Comparison of ENCODE assay signal across 18 cellular contexts in genomic region chr10:61985715-61986114, GRCh38.
A peak's percentile ranks its signal among the peaks of the same experiment; 100 is the strongest.
DNase-seq lines count a peak whose midpoint lies in the region; ATAC-seq and TF ChIP-seq lines count a peak whose summit lies in the region.
"Had no signal": no experiment of that assay in that cellular context is flagged by ENCODE, and none has a peak within 500 bp of the region (broad histone marks: within the 10 kb centered on the region; RNA-seq: fewer than 3 reads in every experiment).

No MANE protein-coding gene starts in this region.

- H3K4me1 Mint-ChIP-seq in activated CD4-positive, alpha-beta T cell treated with anti-CD3 and anti-CD28 coated beads, Interleukin-2, amount 10 ng/mL, durations not matched to agents 7 days and 5 days = peaks cover 85% of the 10 kb centered on the region
- H3K4me1 Mint-ChIP-seq in GM23338 = peaks cover 40% of the 10 kb centered on the region

- no peak overlapping the region for H3K4me3 Mint-ChIP-seq in activated CD4-positive, alpha-beta T cell treated with anti-CD3 and anti-CD28 coated beads, Interleukin-2, amount 10 ng/mL, durations not matched to agents 7 days and 5 days
- no peak overlapping the region for H3K4me3 Mint-ChIP-seq in GM23338

- no CpG with 5 or more reads among the region's 5 CpGs for WGBS in trophoblast cell (ENCODE audit: extremely low coverage, insufficient coverage, insufficient read length)

- no peaks in the 10 kb centered on the region; the same call in 1 of the 2 replicates for H3K9me2 ChIP-seq in GM23338 (ENCODE audit: insufficient read depth)

- H3K9me3 ChIP-seq in trophoblast cell (ENCODE audit: insufficient read depth, low read depth, low read length) = no peaks in the 10 kb centered on the region
- H3K9me3 ChIP-seq: upper lobe of right lung had no signal

- POLR2A ChIA-PET in activated CD4-positive, alpha-beta T cell treated with anti-CD3 and anti-CD28 coated beads, Interleukin-2, amount 10 ng/mL, durations not matched to agents 7 days and 5 days (lab: Charles Lee) = no interaction called here

- H4K91ac ChIP-seq in trophoblast cell (ENCODE audit: low read depth, low read length) = no peak overlapping the region

- H3F3A ChIP-seq in GM23338 (replicated peaks; ENCODE audit: low read depth) = no peaks in the 10 kb centered on the region

- TF ChIP-seq CTCF in GM23338 (conservative IDR thresholded peaks at IDR 0.05; ENCODE audit: low read depth in 2 of 2) = no peak

- H3K36me3 ChIP-seq in GM23338 (ENCODE audit: insufficient read depth) = no peaks in the 10 kb centered on the region
- H3K36me3 ChIP-seq in rectal smooth muscle tissue (ENCODE audit: control insufficient read depth, insufficient read depth, low read length) = peaks cover 3% of the 10 kb centered on the region
- H3K36me3 ChIP-seq in trophoblast cell (ENCODE audit: control insufficient read depth in 1 of 2, insufficient read depth in 2 of 2, low read length in 2 of 2) = no peaks in the 10 kb centered on the region
- H3K36me3 ChIP-seq: upper lobe of right lung had no signal

- H3K27ac ChIP-seq in GM23338 (ENCODE audit: low read depth) (peak overlapping the region; percentile 70; the same call in 1 of the 2 replicates), rectal smooth muscle tissue (ENCODE audit: low read depth, low read length) (peak overlapping the region; percentile 56), trophoblast cell (ENCODE audit: low read depth, low read length) (no peak overlapping the region)
- H3K27ac ChIP-seq: upper lobe of right lung, VCaP had no signal

- no peak for DNase-seq in activated CD4-positive, alpha-beta T cell treated with anti-CD3 and anti-CD28 coated beads, Interleukin-2, amount 10 ng/mL, durations not matched to agents 7 days and 5 days
- no peak for DNase-seq in activated CD4-positive, alpha-beta T cell treated with anti-CD3 and anti-CD28 coated beads, Interleukin-2, amount 50 U/mL, for 4 hours
- DNase-seq in GM23338 (ENCODE audit: low spot score) (no peak), hypothalamus (lab: John Stamatoyannopoulos, UW) (no peak), trophoblast cell (no peak)
- no peak for DNase-seq in activated naive CD4-positive, alpha-beta T cell treated with anti-CD3 and anti-CD28 coated beads, Interleukin-2, amount 50 U/mL, for 72 hours (ENCODE audit: low spot score in 2 of 2)
- DNase-seq: activated CD8-positive, alpha-beta memory T cell treated with anti-CD3 and anti-CD28 coated beads, Interleukin-2, amount 50 U/mL, for 48 hours; DND-41; head of caudate nucleus; NCI-H1436 treated with DMSO at 0.1 percent for 48 hours; NK-92 treated with Interleukin-12 subunit alpha and Interleukin-12 subunit beta, amount 100 ng/mL, for 24 hours; RPMI8226; stimulated activated naive CD4-positive, alpha-beta T cell; upper lobe of right lung had no signal

- peak overlapping the region; percentile 26 for H3K27ac Mint-ChIP-seq in activated CD4-positive, alpha-beta T cell treated with anti-CD3 and anti-CD28 coated beads, Interleukin-2, amount 10 ng/mL, durations not matched to agents 7 days and 5 days
- H3K27ac Mint-ChIP-seq in GM23338 = peak overlapping the region; percentile 33; the same call in 1 of the 2 replicates
- H3K27ac Mint-ChIP-seq in activated naive CD4-positive, alpha-beta T cell treated with anti-CD3 and anti-CD28 coated beads, Interleukin-2, amount 50 U/mL, for 72 hours = peak overlapping the region; percentile 23 to 92

- no peak overlapping the region for H4K12ac ChIP-seq in trophoblast cell (ENCODE audit: low read depth, low read length)

- H3K27me3 ChIP-seq in GM23338 (ENCODE audit: insufficient read depth) = no peaks in the 10 kb centered on the region
- no peaks in the 10 kb centered on the region for H3K27me3 ChIP-seq in rectal smooth muscle tissue (ENCODE audit: control insufficient read depth, insufficient read depth, low read length)
- no peaks in the 10 kb centered on the region for H3K27me3 ChIP-seq in trophoblast cell (ENCODE audit: insufficient read depth, low read length)
- H3K27me3 ChIP-seq: upper lobe of right lung had no signal

- H3K4me2 ChIP-seq in GM23338 = peak overlapping the region; percentile 79
- no peak overlapping the region for H3K4me2 ChIP-seq in trophoblast cell (ENCODE audit: low read length)

- ATAC-seq in GM23338 (no peak), HG03196 (IDR thresholded peaks at IDR 0.05; ENCODE audit: unreplicated experiment) (no peak)
- ATAC-seq in activated naive CD4-positive, alpha-beta T cell treated with anti-CD3 and anti-CD28 coated beads, Interleukin-2, amount 50 U/mL, for 72 hours = no peak
- ATAC-seq: esophagus mucosa, upper lobe of right lung had no signal

- H3K9me3 Mint-ChIP-seq in activated CD4-positive, alpha-beta T cell treated with anti-CD3 and anti-CD28 coated beads, Interleukin-2, amount 10 ng/mL, durations not matched to agents 7 days and 5 days = peaks cover 5% of the 10 kb centered on the region
- H3K9me3 Mint-ChIP-seq in GM23338 = no peaks in the 10 kb centered on the region
- H3K9me3 Mint-ChIP-seq in activated naive CD4-positive, alpha-beta T cell treated with anti-CD3 and anti-CD28 coated beads, Interleukin-2, amount 50 U/mL, for 72 hours = no peaks in the 10 kb centered on the region

- H3K9ac ChIP-seq in rectal smooth muscle tissue (ENCODE audit: low read length) (no peak overlapping the region), trophoblast cell (ENCODE audit: low read length) (no peak overlapping the region)

- no peaks in the 10 kb centered on the region for H3K27me3 Mint-ChIP-seq in activated CD4-positive, alpha-beta T cell treated with anti-CD3 and anti-CD28 coated beads, Interleukin-2, amount 10 ng/mL, durations not matched to agents 7 days and 5 days
- peaks cover 2% of the 10 kb centered on the region for H3K27me3 Mint-ChIP-seq in GM23338 (ENCODE audit: insufficient read depth, low read depth, poor library complexity)

- no peak overlapping the region for H3K4me3 ChIP-seq in GM23338
- H3K4me3 ChIP-seq in rectal smooth muscle tissue (ENCODE audit: low read length) = no peak overlapping the region
- H3K4me3 ChIP-seq in trophoblast cell (ENCODE audit: low read depth, low read length) = no peak overlapping the region
- H3K4me3 ChIP-seq: upper lobe of right lung had no signal

- no peak overlapping the region for H2AK5ac ChIP-seq in trophoblast cell (ENCODE audit: low read length)

- no peak overlapping the region for H3K4ac ChIP-seq in trophoblast cell (ENCODE audit: low read depth, low read length)

- H3K23ac ChIP-seq in trophoblast cell (ENCODE audit: low read length) = no peak overlapping the region

- no peak overlapping the region for H3K18ac ChIP-seq in trophoblast cell (ENCODE audit: low read length)

- H3K36me3 Mint-ChIP-seq in activated CD4-positive, alpha-beta T cell treated with anti-CD3 and anti-CD28 coated beads, Interleukin-2, amount 10 ng/mL, durations not matched to agents 7 days and 5 days (ENCODE audit: low read depth) = peaks cover 63% of the 10 kb centered on the region
- no peaks in the 10 kb centered on the region for H3K36me3 Mint-ChIP-seq in GM23338 (ENCODE audit: low read depth)
- H3K36me3 Mint-ChIP-seq in activated naive CD4-positive, alpha-beta T cell treated with anti-CD3 and anti-CD28 coated beads, Interleukin-2, amount 50 U/mL, for 72 hours = peaks cover 2 to 56% of the 10 kb centered on the region in 2 donors

- no peak overlapping the region for H2BK5ac ChIP-seq in trophoblast cell (ENCODE audit: low read depth, low read length, poor library complexity)

- CTCF ChIA-PET in activated CD4-positive, alpha-beta T cell treated with anti-CD3 and anti-CD28 coated beads, Interleukin-2, amount 10 ng/mL, durations not matched to agents 7 days and 5 days (lab: Charles Lee) = interaction anchor here (1.5 kb wide), 2 partner anchors 10 to 37 kb away, joined by 5 read pairs; no protein-coding TSS in a partner anchor

- no peak overlapping the region for H3K14ac ChIP-seq in trophoblast cell (ENCODE audit: low read length)

- H2BK12ac ChIP-seq in trophoblast cell (ENCODE audit: low read length) = no peak overlapping the region

- H3K79me2 ChIP-seq in GM23338 (replicated peaks; ENCODE audit: insufficient read depth) = no peaks in the 10 kb centered on the region
- H3K79me2 ChIP-seq in trophoblast cell (ENCODE audit: control insufficient read depth, insufficient read depth, low read length, poor library complexity) = no peaks in the 10 kb centered on the region

- no peak overlapping the region for H4K8ac ChIP-seq in trophoblast cell (ENCODE audit: low read depth, low read length)

- H3K4me1 ChIP-seq in GM23338 (ENCODE audit: insufficient read depth) (peaks cover 38% of the 10 kb centered on the region), rectal smooth muscle tissue (ENCODE audit: control insufficient read depth, insufficient read depth, low read length) (peaks cover 16% of the 10 kb centered on the region), trophoblast cell (ENCODE audit: control insufficient read depth in 1 of 2, insufficient read depth in 2 of 2, low read length in 2 of 2) (peaks cover 0 to 9% of the 10 kb centered on the region in 2 experiments)

- H3K79me1 ChIP-seq in trophoblast cell (ENCODE audit: low read length) = no peaks in the 10 kb centered on the region

- H2BK120ac ChIP-seq in trophoblast cell (ENCODE audit: insufficient read depth, low read length, poor library complexity) = no peak overlapping the region

- H4K20me1 ChIP-seq in GM23338 (replicated peaks; ENCODE audit: insufficient read depth) = no peaks in the 10 kb centered on the region

- H2AFZ ChIP-seq in GM23338 (no peak overlapping the region), trophoblast cell (ENCODE audit: insufficient read depth, low read length, poor library complexity) (no peak overlapping the region)
